In genomic region chr20:3818155-3819151, GRCh38 we compare ENCODE assay signal across 7 cellular contexts. TPM values are rescaled to one million over a fixed set of nuclear protein-coding genes. Genes with fewer than 3 reads are reported as not detected.
DNase-seq lines count a peak whose midpoint lies in the region; TF ChIP-seq lines count a peak whose summit lies in the region.

No MANE protein-coding gene starts in this region.

- peak; percentile 45 to 73 (median 62) for TF ChIP-seq CTCF in uterus (IDR thresholded peaks at IDR 0.05)

- H2BK120ac ChIP-seq in mesendoderm (ENCODE audit: low read depth, low read length), result no peak overlapping the region

- H3K9me3 ChIP-seq in uterus, result no peaks in the 10 kb centered on the region

- H2AK5ac ChIP-seq in mesendoderm (ENCODE audit: low read length), result no peak overlapping the region

- no CpG with 5 or more reads among the region's 8 CpGs for WGBS in mesendoderm (ENCODE audit: extremely low coverage, insufficient coverage, low lambda C conversion rate)

- H3K79me1 ChIP-seq in mesendoderm (ENCODE audit: low read length), result no peaks in the 10 kb centered on the region

- no peak overlapping the region for H2BK15ac ChIP-seq in mesendoderm (replicated peaks; ENCODE audit: low read depth)

- H3K4me1 ChIP-seq in mesendoderm (ENCODE audit: control insufficient read depth, low read depth, low read length) (no peaks in the 10 kb centered on the region), uterus (peaks cover 0 to 4% of the 10 kb centered on the region in 2 donors)

- DNase-seq in Daoy (ENCODE audit: low read depth) (peak; percentile 80), RPMI7951 (ENCODE audit: low read depth) (peak; percentile 96), dermis blood vessel endothelial cell (peak; percentile 91), mesendoderm (peak; percentile 91), uterus (peak; percentile 73 to 82)
- DNase-seq in Jurkat, Clone E6-1 (ENCODE audit: low read depth, low spot score), result peak; percentile 49
- no peak for DNase-seq in activated effector memory CD4-positive, alpha-beta T cell treated with Interleukin-2 at 50 U/mL for 16 hours

- H3K36me3 ChIP-seq in mesendoderm (ENCODE audit: control insufficient read depth, insufficient read depth, low read length) (no peaks in the 10 kb centered on the region), uterus (no peaks in the 10 kb centered on the region)

- H3K4me2 ChIP-seq in mesendoderm (ENCODE audit: low read length), result no peak overlapping the region

- H3K4me3 ChIP-seq in Jurkat, Clone E6-1 (ENCODE audit: low read length), result no peak overlapping the region
- H3K4me3 ChIP-seq in mesendoderm (ENCODE audit: low read length), result no peak overlapping the region
- H3K4me3 ChIP-seq in uterus, result no peak overlapping the region

- H3K79me2 ChIP-seq in mesendoderm (ENCODE audit: control insufficient read depth, insufficient read depth, low read length), result no peaks in the 10 kb centered on the region

- H4K5ac ChIP-seq in mesendoderm (ENCODE audit: low read length), result no peak overlapping the region

- no peak overlapping the region for H3K9ac ChIP-seq in mesendoderm (ENCODE audit: low read length)

- TF ChIP-seq POLR2A in uterus (IDR thresholded peaks at IDR 0.05), result no peak

- intact Hi-C loops in uterus (cut with DNase I; ENCODE audit: low total_unique reads), result no loop called here

- no peak overlapping the region for H3K4ac ChIP-seq in mesendoderm (ENCODE audit: low read depth, low read length)

- peak overlapping the region; percentile 35 for H3K23ac ChIP-seq in mesendoderm (ENCODE audit: low read length)

- H4K8ac ChIP-seq in mesendoderm (ENCODE audit: low read depth, low read length), result no peak overlapping the region

- no peak overlapping the region for H3K27ac ChIP-seq in mesendoderm (ENCODE audit: low read depth, low read length)
- peak overlapping the region; percentile 98 for H3K27ac ChIP-seq in uterus

- H3K27me3 ChIP-seq in mesendoderm (ENCODE audit: insufficient read depth, low read length, poor library complexity), result no peaks in the 10 kb centered on the region
- no peaks in the 10 kb centered on the region for H3K27me3 ChIP-seq in uterus

- H2BK5ac ChIP-seq in mesendoderm (ENCODE audit: low read length), result no peak overlapping the region

- H3K18ac ChIP-seq in mesendoderm (ENCODE audit: low read length), result no peak overlapping the region

- peak overlapping the region; percentile 40 for H3K56ac ChIP-seq in mesendoderm (ENCODE audit: low read length)

RNA-seq across cellular contexts. Expression of gene AP5S1, which starts 1.9 kb away (rescaled TPM):
- total RNA-seq in Daoy (2014; rRNA removed; shearing (Covaris generic)), result 14.1 and 14.9 TPM in 2 replicates
- polyA plus RNA-seq in Jurkat, Clone E6-1 (2012; ENCODE audit: insufficient read depth, insufficient read length), result 15.1 TPM
- total RNA-seq in RPMI7951 (2014; rRNA removed; shearing (Covaris generic)), result 28.5 and 29.7 TPM in 2 replicates
- 22.3 and 31.6 TPM in 2 replicates for total RNA-seq in dermis blood vessel endothelial cell
- polyA plus RNA-seq in mesendoderm (2013, experiment 1 of 2), result 3.3 TPM
- 3.2 TPM for polyA plus RNA-seq in mesendoderm (2013, experiment 2 of 2)
- 10 to 100 TPM in 2 of 4 donors, 1 to 10 TPM in 1, under 1 TPM in 1; under 0.01 to 18.6 (median 9.5) TPM for total RNA-seq in uterus

RNA-seq across cellular contexts. Expression of gene CDC25B, which starts 22.3 kb away (rescaled TPM):
- 39.7 and 43.3 TPM in 2 replicates for total RNA-seq in Daoy (2014; rRNA removed; shearing (Covaris generic))
- 78.9 TPM for polyA plus RNA-seq in Jurkat, Clone E6-1 (2012; ENCODE audit: insufficient read depth, insufficient read length)
- 133 and 136 TPM in 2 replicates for total RNA-seq in RPMI7951 (2014; rRNA removed; shearing (Covaris generic))
- total RNA-seq in dermis blood vessel endothelial cell, result 28.8 and 91.1 TPM in 2 replicates
- polyA plus RNA-seq in mesendoderm (2013, experiment 1 of 2), result 7.9 TPM
- polyA plus RNA-seq in mesendoderm (2013, experiment 2 of 2), result 8.4 TPM
- total RNA-seq in uterus, result 10 to 100 TPM; 13.2 to 72.8 (median 25.5) TPM

RNA-seq across cellular contexts. Expression of gene MAVS, which starts 28.2 kb away (rescaled TPM):
- total RNA-seq in Daoy (2014; rRNA removed; shearing (Covaris generic)), result 9.6 and 11.5 TPM in 2 replicates
- 8.5 TPM for polyA plus RNA-seq in Jurkat, Clone E6-1 (2012; ENCODE audit: insufficient read depth, insufficient read length)
- total RNA-seq in RPMI7951 (2014; rRNA removed; shearing (Covaris generic)), result 19.3 and 23.4 TPM in 2 replicates
- total RNA-seq in dermis blood vessel endothelial cell (21.4 and 35.7 TPM in 2 replicates), uterus (10 to 100 TPM in 3 of 4 donors, 1 to 10 TPM in 1; 7.4 to 43.2 (median 13.7) TPM)
- polyA plus RNA-seq in mesendoderm (2013, experiment 1 of 2), result 8.3 TPM
- 8.5 TPM for polyA plus RNA-seq in mesendoderm (2013, experiment 2 of 2)

RNA-seq across cellular contexts. Expression of gene CENPB, which starts 31.9 kb away (rescaled TPM):
- total RNA-seq in Daoy (2014; rRNA removed; shearing (Covaris generic)), result 91.3 and 94.1 TPM in 2 replicates
- polyA plus RNA-seq in Jurkat, Clone E6-1 (2012; ENCODE audit: insufficient read depth, insufficient read length), result 64.2 TPM
- total RNA-seq in RPMI7951 (2014; rRNA removed; shearing (Covaris generic)), result 65.2 and 122 TPM in 2 replicates
- total RNA-seq in dermis blood vessel endothelial cell (115 and 124 TPM in 2 replicates), uterus (100 to 1,000 TPM in 2 of 4 donors, 10 to 100 TPM in 2; 18.2 to 127 (median 85.2) TPM)
- polyA plus RNA-seq in mesendoderm (2013, experiment 1 of 2), result 22.3 TPM
- polyA plus RNA-seq in mesendoderm (2013, experiment 2 of 2), result 21.5 TPM

RNA-seq across cellular contexts. Expression of gene SPEF1, which starts 37.2 kb away (rescaled TPM):
- 0.51 TPM in 1 of 2 replicates, not detected in the other for total RNA-seq in Daoy (2014; rRNA removed; shearing (Covaris generic))
- polyA plus RNA-seq in Jurkat, Clone E6-1 (2012; ENCODE audit: insufficient read depth, insufficient read length), result not detected
- total RNA-seq in RPMI7951 (2014; rRNA removed; shearing (Covaris generic)), result 0.78 TPM in 1 of 2 replicates, not detected in the other
- 0.05 TPM in 1 of 2 replicates, not detected in the other for total RNA-seq in dermis blood vessel endothelial cell
- 0.10 TPM for polyA plus RNA-seq in mesendoderm (2013, experiment 1 of 2)
- polyA plus RNA-seq in mesendoderm (2013, experiment 2 of 2), result 0.21 TPM
- 1 to 10 TPM in 1 of 4 donors, under 1 TPM in 2, not detected in 1; 0.26 to 1.3 (median 0.37) TPM for total RNA-seq in uterus
